ENCODE assay signal across 1 cellular context in the genomic region with DNA sequence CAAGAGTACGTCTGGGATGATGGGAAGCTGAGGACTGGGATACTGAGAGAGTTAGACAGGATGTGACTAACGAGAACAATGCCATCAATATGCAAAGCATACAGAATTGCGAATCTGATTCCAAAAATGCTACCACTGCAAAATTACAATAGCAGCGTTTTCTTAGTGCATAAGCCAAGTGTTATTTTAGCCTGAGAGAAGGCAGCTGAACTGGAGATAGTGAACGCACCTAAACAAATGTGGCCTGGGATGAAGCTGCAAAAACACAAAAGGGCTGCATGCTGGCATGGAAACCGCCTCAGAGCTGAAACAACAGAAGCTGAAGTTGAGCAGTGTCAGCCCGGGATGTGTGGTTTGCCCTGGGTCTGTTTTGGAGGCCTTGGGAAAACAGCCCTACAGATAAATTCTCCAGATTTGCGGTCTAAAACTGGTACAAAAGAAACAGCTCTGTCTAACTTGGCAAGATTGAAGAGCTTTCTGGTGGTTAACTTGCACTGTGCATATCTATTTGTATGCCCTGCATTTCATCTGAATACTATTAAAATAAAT.
TF ChIP-seq lines count a peak whose summit lies in the region.

No MANE protein-coding gene starts in this region.

TF ChIP-seq in SK-N-SH treated with all-trans-retinoic acid at 6 μM for 48 hours, 23 proteins besides CTCF, POLR2A, EP300 and RAD21 (continued from another document):
- TF ChIP-seq, protein P1, sequence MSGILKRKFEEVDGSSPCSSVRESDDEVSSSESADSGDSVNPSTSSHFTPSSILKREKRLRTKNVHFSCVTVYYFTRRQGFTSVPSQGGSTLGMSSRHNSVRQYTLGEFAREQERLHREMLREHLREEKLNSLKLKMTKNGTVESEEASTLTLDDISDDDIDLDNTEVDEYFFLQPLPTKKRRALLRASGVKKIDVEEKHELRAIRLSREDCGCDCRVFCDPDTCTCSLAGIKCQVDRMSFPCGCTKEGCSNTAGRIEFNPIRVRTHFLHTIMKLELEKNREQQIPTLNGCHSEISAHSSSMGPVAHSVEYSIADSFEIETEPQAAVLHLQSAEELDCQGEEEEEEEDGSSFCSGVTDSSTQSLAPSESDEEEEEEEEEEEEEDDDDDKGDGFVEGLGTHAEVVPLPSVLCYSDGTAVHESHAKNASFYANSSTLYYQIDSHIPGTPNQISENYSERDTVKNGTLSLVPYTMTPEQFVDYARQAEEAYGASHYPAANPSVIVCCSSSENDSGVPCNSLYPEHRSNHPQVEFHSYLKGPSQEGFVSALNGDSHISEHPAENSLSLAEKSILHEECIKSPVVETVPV (CRISPR knock-in tag; IDR thresholded peaks at IDR 0.05): no peak
- TF ChIP-seq POU6F1 (CRISPR knock-in tag; IDR thresholded peaks at IDR 0.05; ENCODE audit: borderline replicate concordance, low read depth): no peak
- no peak for TF ChIP-seq BACH2 (CRISPR knock-in tag; IDR thresholded peaks at IDR 0.05; ENCODE audit: borderline replicate concordance)
- TF ChIP-seq, protein P2, sequence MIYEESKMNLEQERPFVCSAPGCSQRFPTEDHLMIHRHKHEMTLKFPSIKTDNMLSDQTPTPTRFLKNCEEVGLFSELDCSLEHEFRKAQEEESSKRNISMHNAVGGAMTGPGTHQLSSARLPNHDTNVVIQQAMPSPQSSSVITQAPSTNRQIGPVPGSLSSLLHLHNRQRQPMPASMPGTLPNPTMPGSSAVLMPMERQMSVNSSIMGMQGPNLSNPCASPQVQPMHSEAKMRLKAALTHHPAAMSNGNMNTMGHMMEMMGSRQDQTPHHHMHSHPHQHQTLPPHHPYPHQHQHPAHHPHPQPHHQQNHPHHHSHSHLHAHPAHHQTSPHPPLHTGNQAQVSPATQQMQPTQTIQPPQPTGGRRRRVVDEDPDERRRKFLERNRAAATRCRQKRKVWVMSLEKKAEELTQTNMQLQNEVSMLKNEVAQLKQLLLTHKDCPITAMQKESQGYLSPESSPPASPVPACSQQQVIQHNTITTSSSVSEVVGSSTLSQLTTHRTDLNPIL (CRISPR knock-in tag; IDR thresholded peaks at IDR 0.05; ENCODE audit: low read depth): peak; percentile 31; the same call in 1 of the 2 replicates
- TF ChIP-seq ZFP30 (CRISPR knock-in tag; IDR thresholded peaks at IDR 0.05): no peak
- no peak for TF ChIP-seq ZC3H10 (CRISPR knock-in tag; IDR thresholded peaks at IDR 0.05)
- TF ChIP-seq SNAI2 (CRISPR knock-in tag; IDR thresholded peaks at IDR 0.05): no peak
- peak; percentile 64; the same call in 1 of the 2 replicates for TF ChIP-seq PATZ1 (CRISPR knock-in tag; IDR thresholded peaks at IDR 0.05; ENCODE audit: borderline replicate concordance)
- no peak for TF ChIP-seq ARNTL (CRISPR knock-in tag; IDR thresholded peaks at IDR 0.05; ENCODE audit: borderline replicate concordance, low read depth)
- TF ChIP-seq ZNF70 (CRISPR knock-in tag; IDR thresholded peaks at IDR 0.05): no peak
- no peak for TF ChIP-seq ESRRG (CRISPR knock-in tag; IDR thresholded peaks at IDR 0.05)
- TF ChIP-seq ZNF8 (CRISPR knock-in tag; IDR thresholded peaks at IDR 0.05): no peak
- TF ChIP-seq ZNF565 (CRISPR knock-in tag; conservative IDR thresholded peaks at IDR 0.05; ENCODE audit: low read depth): no peak
- peak; percentile 89 for TF ChIP-seq ISL1 (CRISPR knock-in tag; IDR thresholded peaks at IDR 0.05)
- no peak for TF ChIP-seq TOX (CRISPR knock-in tag; IDR thresholded peaks at IDR 0.05; ENCODE audit: borderline replicate concordance)
- TF ChIP-seq, protein P3, sequence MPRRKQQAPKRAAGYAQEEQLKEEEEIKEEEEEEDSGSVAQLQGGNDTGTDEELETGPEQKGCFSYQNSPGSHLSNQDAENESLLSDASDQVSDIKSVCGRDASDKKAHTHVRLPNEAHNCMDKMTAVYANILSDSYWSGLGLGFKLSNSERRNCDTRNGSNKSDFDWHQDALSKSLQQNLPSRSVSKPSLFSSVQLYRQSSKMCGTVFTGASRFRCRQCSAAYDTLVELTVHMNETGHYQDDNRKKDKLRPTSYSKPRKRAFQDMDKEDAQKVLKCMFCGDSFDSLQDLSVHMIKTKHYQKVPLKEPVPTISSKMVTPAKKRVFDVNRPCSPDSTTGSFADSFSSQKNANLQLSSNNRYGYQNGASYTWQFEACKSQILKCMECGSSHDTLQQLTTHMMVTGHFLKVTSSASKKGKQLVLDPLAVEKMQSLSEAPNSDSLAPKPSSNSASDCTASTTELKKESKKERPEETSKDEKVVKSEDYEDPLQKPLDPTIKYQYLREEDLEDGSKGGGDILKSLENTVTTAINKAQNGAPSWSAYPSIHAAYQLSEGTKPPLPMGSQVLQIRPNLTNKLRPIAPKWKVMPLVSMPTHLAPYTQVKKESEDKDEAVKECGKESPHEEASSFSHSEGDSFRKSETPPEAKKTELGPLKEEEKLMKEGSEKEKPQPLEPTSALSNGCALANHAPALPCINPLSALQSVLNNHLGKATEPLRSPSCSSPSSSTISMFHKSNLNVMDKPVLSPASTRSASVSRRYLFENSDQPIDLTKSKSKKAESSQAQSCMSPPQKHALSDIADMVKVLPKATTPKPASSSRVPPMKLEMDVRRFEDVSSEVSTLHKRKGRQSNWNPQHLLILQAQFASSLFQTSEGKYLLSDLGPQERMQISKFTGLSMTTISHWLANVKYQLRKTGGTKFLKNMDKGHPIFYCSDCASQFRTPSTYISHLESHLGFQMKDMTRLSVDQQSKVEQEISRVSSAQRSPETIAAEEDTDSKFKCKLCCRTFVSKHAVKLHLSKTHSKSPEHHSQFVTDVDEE (CRISPR knock-in tag; IDR thresholded peaks at IDR 0.05): peak; percentile 79; the same call in 1 of the 2 replicates
- TF ChIP-seq GLIS3 (CRISPR knock-in tag; IDR thresholded peaks at IDR 0.05): 0 out of 2 replicates have a peak, but pooled peaks have one; percentile 45
- no peak for TF ChIP-seq RARB (CRISPR knock-in tag; IDR thresholded peaks at IDR 0.05)
- TF ChIP-seq OSR1 (CRISPR knock-in tag; IDR thresholded peaks at IDR 0.05): no peak
